ENCODE assay signal across 19 cellular contexts in genomic region chr6:33335916-33336315, GRCh38. TPM values are rescaled to one million over a fixed set of nuclear protein-coding genes. Genes with fewer than 3 reads are reported as not detected.
DNase-seq lines count a peak whose midpoint lies in the region; ATAC-seq and TF ChIP-seq lines count a peak whose summit lies in the region.
"Had no signal": no experiment of that assay in that cellular context is flagged by ENCODE, and none has a peak within 500 bp of the region (broad histone marks: within the 10 kb centered on the region; RNA-seq: fewer than 3 reads in every experiment).

No MANE protein-coding gene starts in this region.

- no peaks in the 10 kb centered on the region for H3K9me3 ChIP-seq in OCI-LY3 (ENCODE audit: insufficient read depth, low read length)
- H3K9me3 ChIP-seq: BLaER1 treated with 17β-estradiol and CSF1 and Interleukin-3, amounts not matched to agents 10 nM and 100 nM had no signal

- H3K4me3 ChIP-seq in GM23338 (no peak overlapping the region), OCI-LY3 (ENCODE audit: low read length) (peak overlapping the region; percentile 40; the same call in 1 of the 2 replicates)
- H3K4me3 ChIP-seq: BLaER1 treated with 17β-estradiol and CSF1 and Interleukin-3, amounts not matched to agents 10 nM and 100 nM; GM23248; K562 had no signal

- intact Hi-C loops in dendritic cell treated with granulocyte-macrophage colony-stimulating factor and Interleukin-4, amounts not matched to agents 40 ng/mL and 50 ng/mL, for 4 days (cut with micrococcal nuclease): no loop called here

- H3K9me2 ChIP-seq in GM23338 (ENCODE audit: insufficient read depth): no peaks in the 10 kb centered on the region; the same call in 1 of the 2 replicates

- TF ChIP-seq CTCF in GM23338 (conservative IDR thresholded peaks at IDR 0.05; ENCODE audit: low read depth in 2 of 2) (no peak), OCI-LY3 (IDR thresholded peaks at IDR 0.05; ENCODE audit: low read depth, low read length) (no peak)

- H4K20me1 ChIP-seq in GM23338 (replicated peaks; ENCODE audit: insufficient read depth) (no peaks in the 10 kb centered on the region), OCI-LY3 (ENCODE audit: insufficient read depth, low read length) (no peaks in the 10 kb centered on the region)
- H4K20me1 ChIP-seq: BLaER1 treated with 17β-estradiol and CSF1 and Interleukin-3, amounts not matched to agents 10 nM and 100 nM had no signal

- POLR2A ChIA-PET in activated CD4-positive, alpha-beta memory T cell treated with anti-CD3 and anti-CD28 coated beads, Interleukin-2, amount 10 ng/mL, durations not matched to agents 7 days and 5 days (lab: Charles Lee): interaction anchor here (0.7 to 2.4 kb wide), 4 partner anchors 9 to 87 kb away, joined by 3 to 12 read pairs (median 4); no protein-coding TSS in a partner anchor

- H3K27me3 ChIP-seq in GM23338 (ENCODE audit: insufficient read depth): no peaks in the 10 kb centered on the region
- no peaks in the 10 kb centered on the region for H3K27me3 ChIP-seq in OCI-LY3 (ENCODE audit: low read depth, low read length)
- H3K27me3 ChIP-seq: BLaER1 treated with 17β-estradiol and CSF1 and Interleukin-3, amounts not matched to agents 10 nM and 100 nM had no signal

- H3K4me1 ChIP-seq in GM23338 (ENCODE audit: insufficient read depth): no peaks in the 10 kb centered on the region
- H3K4me1 ChIP-seq in OCI-LY3 (ENCODE audit: low read length): peaks cover 13% of the 10 kb centered on the region

- H3K79me2 ChIP-seq in GM23338 (replicated peaks; ENCODE audit: insufficient read depth) (no peaks in the 10 kb centered on the region), OCI-LY3 (ENCODE audit: low read length) (no peaks in the 10 kb centered on the region)

- H3K9ac ChIP-seq in OCI-LY3 (ENCODE audit: low read length): no peak overlapping the region; the same call in 1 of the 2 replicates
- H3K9ac ChIP-seq: BLaER1 treated with 17β-estradiol and CSF1 and Interleukin-3, amounts not matched to agents 10 nM and 100 nM; GM23248 had no signal

- no peaks in the 10 kb centered on the region for H3K36me3 Mint-ChIP-seq in GM23338 (ENCODE audit: low read depth)
- H3K36me3 Mint-ChIP-seq in dendritic cell treated with granulocyte-macrophage colony-stimulating factor and Interleukin-4, amounts not matched to agents 40 ng/mL and 50 ng/mL, for 4 days (ENCODE audit: low read depth): no peaks in the 10 kb centered on the region
- H3K36me3 Mint-ChIP-seq in activated CD4-positive, alpha-beta memory T cell treated with anti-CD3 and anti-CD28 coated beads, Interleukin-2, amount 10 ng/mL, durations not matched to agents 7 days and 5 days (ENCODE audit: low read depth): no peaks in the 10 kb centered on the region
- H3K36me3 Mint-ChIP-seq: CD8-positive, alpha-beta T cell had no signal

- H3K9me3 Mint-ChIP-seq in GM23338: no peaks in the 10 kb centered on the region; the same call in 2 of the 3 replicates
- H3K9me3 Mint-ChIP-seq in dendritic cell treated with granulocyte-macrophage colony-stimulating factor and Interleukin-4, amounts not matched to agents 40 ng/mL and 50 ng/mL, for 4 days: no peaks in the 10 kb centered on the region
- no peaks in the 10 kb centered on the region for H3K9me3 Mint-ChIP-seq in activated CD4-positive, alpha-beta memory T cell treated with anti-CD3 and anti-CD28 coated beads, Interleukin-2, amount 10 ng/mL, durations not matched to agents 7 days and 5 days
- H3K9me3 Mint-ChIP-seq: CD8-positive, alpha-beta T cell; HFFc6 had no signal

- DNase-seq in GM23338 (ENCODE audit: low spot score) (no peak), hippocampal formation (lab: John Stamatoyannopoulos, UW) (no peak), NCI-H187 (lab: John Stamatoyannopoulos, UW) (no peak)
- DNase-seq in activated CD4-positive, alpha-beta memory T cell treated with anti-CD3 and anti-CD28 coated beads, Interleukin-2, amount 10 ng/mL, durations not matched to agents 7 days and 5 days: no peak
- DNase-seq: Calu3; CD8-positive, alpha-beta T cell; DMS53; DND-41; EL; GM23248; HCEC 1CT; HFFc6; IMR-90 had no signal

- H3K36me3 ChIP-seq in GM23338 (ENCODE audit: insufficient read depth): no peaks in the 10 kb centered on the region
- H3K36me3 ChIP-seq in OCI-LY3 (replicated peaks; ENCODE audit: low read depth, low read length): no peaks in the 10 kb centered on the region
- H3K36me3 ChIP-seq: BLaER1 treated with 17β-estradiol and CSF1 and Interleukin-3, amounts not matched to agents 10 nM and 100 nM had no signal

- H2AFZ ChIP-seq in GM23338 (peak overlapping the region; percentile 18; the same call in 1 of the 2 replicates), OCI-LY3 (ENCODE audit: low read depth, low read length) (peak overlapping the region; percentile 74; the same call in 1 of the 2 replicates)
- H2AFZ ChIP-seq: GM23248 had no signal

- no peaks in the 10 kb centered on the region for H3K4me1 Mint-ChIP-seq in GM23338
- peaks cover 9% of the 10 kb centered on the region for H3K4me1 Mint-ChIP-seq in dendritic cell treated with granulocyte-macrophage colony-stimulating factor and Interleukin-4, amounts not matched to agents 40 ng/mL and 50 ng/mL, for 4 days (ENCODE audit: low read depth)
- peaks cover 7% of the 10 kb centered on the region for H3K4me1 Mint-ChIP-seq in activated CD4-positive, alpha-beta memory T cell treated with anti-CD3 and anti-CD28 coated beads, Interleukin-2, amount 10 ng/mL, durations not matched to agents 7 days and 5 days

- no peak overlapping the region for H3K27ac Mint-ChIP-seq in GM23338
- peak overlapping the region; percentile 41 for H3K27ac Mint-ChIP-seq in dendritic cell treated with granulocyte-macrophage colony-stimulating factor and Interleukin-4, amounts not matched to agents 40 ng/mL and 50 ng/mL, for 4 days
- H3K27ac Mint-ChIP-seq in activated CD4-positive, alpha-beta memory T cell treated with anti-CD3 and anti-CD28 coated beads, Interleukin-2, amount 10 ng/mL, durations not matched to agents 7 days and 5 days: no peak overlapping the region
- H3K27ac Mint-ChIP-seq: CD8-positive, alpha-beta T cell; HFFc6 had no signal

- H3K4me3 Mint-ChIP-seq in GM23338: no peak overlapping the region
- no peak overlapping the region for H3K4me3 Mint-ChIP-seq in dendritic cell treated with granulocyte-macrophage colony-stimulating factor and Interleukin-4, amounts not matched to agents 40 ng/mL and 50 ng/mL, for 4 days
- H3K4me3 Mint-ChIP-seq in activated CD4-positive, alpha-beta memory T cell treated with anti-CD3 and anti-CD28 coated beads, Interleukin-2, amount 10 ng/mL, durations not matched to agents 7 days and 5 days: no peak overlapping the region
- H3K4me3 Mint-ChIP-seq: B cell; CD8-positive, alpha-beta T cell; HFFc6 had no signal

- H3K27ac ChIP-seq in GM23338 (ENCODE audit: low read depth): no peak overlapping the region
- H3K27ac ChIP-seq in OCI-LY3 (ENCODE audit: low read length): no peak overlapping the region
- H3K27ac ChIP-seq: BLaER1 treated with 17β-estradiol and CSF1 and Interleukin-3, amounts not matched to agents 10 nM and 100 nM; GM23248 had no signal

- H3K4me2 ChIP-seq in GM23338: no peak overlapping the region
- peak overlapping the region; percentile 60 for H3K4me2 ChIP-seq in OCI-LY3 (ENCODE audit: low read length)
- H3K4me2 ChIP-seq: BLaER1 treated with 17β-estradiol and CSF1 and Interleukin-3, amounts not matched to agents 10 nM and 100 nM had no signal

- ATAC-seq in GM23338: no peak
- no peak for ATAC-seq in HG02798 (IDR thresholded peaks at IDR 0.05; ENCODE audit: poor library complexity, unreplicated experiment)
- ATAC-seq: CD8-positive, alpha-beta T cell had no signal

- no peaks in the 10 kb centered on the region for H3F3A ChIP-seq in GM23338 (replicated peaks; ENCODE audit: low read depth)

- H3K27me3 Mint-ChIP-seq in GM23338 (ENCODE audit: insufficient read depth, low read depth, poor library complexity): peaks cover 5% of the 10 kb centered on the region
- peaks cover 2% of the 10 kb centered on the region for H3K27me3 Mint-ChIP-seq in dendritic cell treated with granulocyte-macrophage colony-stimulating factor and Interleukin-4, amounts not matched to agents 40 ng/mL and 50 ng/mL, for 4 days
- no peaks in the 10 kb centered on the region for H3K27me3 Mint-ChIP-seq in activated CD4-positive, alpha-beta memory T cell treated with anti-CD3 and anti-CD28 coated beads, Interleukin-2, amount 10 ng/mL, durations not matched to agents 7 days and 5 days
- H3K27me3 Mint-ChIP-seq: B cell had no signal

- CTCF ChIA-PET in activated CD4-positive, alpha-beta memory T cell treated with anti-CD3 and anti-CD28 coated beads, Interleukin-2, amount 10 ng/mL, durations not matched to agents 7 days and 5 days (lab: Charles Lee): interaction anchor here (0.7 to 2.0 kb wide), 4 partner anchors 9 to 55 kb away, joined by 3 to 10 read pairs (median 3); no protein-coding TSS in a partner anchor

RNA-seq across cellular contexts. Expression of gene DAXX, which starts 13.2 kb away (rescaled TPM):
- 73.2 and 107 TPM in 2 replicates for total RNA-seq in GM23338 (2014; rRNA removed; shearing (Covaris generic))
- 67.4 and 71.0 TPM in 2 replicates for polyA plus RNA-seq in GM23338 (2016; fragmentation: Nextera tagmentation; extraction: Ambion mirVana)
- total RNA-seq in activated CD4-positive, alpha-beta memory T cell treated with anti-CD3 and anti-CD28 coated beads, Interleukin-2, amount 10 ng/mL, durations not matched to agents 7 days and 5 days: 100 to 1,000 TPM in 1 of 2 experiments, 10 to 100 TPM in 1; 95.7 to 103 TPM

RNA-seq across cellular contexts. Expression of gene ZBTB22, which starts 18.4 kb away (rescaled TPM):
- total RNA-seq in GM23338 (2014; rRNA removed; shearing (Covaris generic)): 7.7 and 8.8 TPM in 2 replicates
- polyA plus RNA-seq in GM23338 (2016; fragmentation: Nextera tagmentation; extraction: Ambion mirVana): 1.9 and 3.9 TPM in 2 replicates
- total RNA-seq in activated CD4-positive, alpha-beta memory T cell treated with anti-CD3 and anti-CD28 coated beads, Interleukin-2, amount 10 ng/mL, durations not matched to agents 7 days and 5 days: 10 to 100 TPM; 16.5 to 18.0 TPM

RNA-seq across cellular contexts. Expression of gene TAPBP, which starts 22.0 kb away (rescaled TPM):
- 29.1 and 37.5 TPM in 2 replicates for total RNA-seq in GM23338 (2014; rRNA removed; shearing (Covaris generic))
- polyA plus RNA-seq in GM23338 (2016; fragmentation: Nextera tagmentation; extraction: Ambion mirVana): 18.1 and 19.9 TPM in 2 replicates
- 100 to 1,000 TPM; 243 to 249 TPM for total RNA-seq in activated CD4-positive, alpha-beta memory T cell treated with anti-CD3 and anti-CD28 coated beads, Interleukin-2, amount 10 ng/mL, durations not matched to agents 7 days and 5 days

RNA-seq across cellular contexts. Expression of gene RGL2, which starts 37.2 kb away (rescaled TPM):
- 44.9 and 52.2 TPM in 2 replicates for total RNA-seq in GM23338 (2014; rRNA removed; shearing (Covaris generic))
- 28.0 and 31.7 TPM in 2 replicates for polyA plus RNA-seq in GM23338 (2016; fragmentation: Nextera tagmentation; extraction: Ambion mirVana)
- 10 to 100 TPM; 44.3 to 45.1 TPM for total RNA-seq in activated CD4-positive, alpha-beta memory T cell treated with anti-CD3 and anti-CD28 coated beads, Interleukin-2, amount 10 ng/mL, durations not matched to agents 7 days and 5 days

RNA-seq across cellular contexts. Expression of gene PFDN6, which starts 46.5 kb away (rescaled TPM):
- 62.2 and 80.4 TPM in 2 replicates for total RNA-seq in GM23338 (2014; rRNA removed; shearing (Covaris generic))
- polyA plus RNA-seq in GM23338 (2016; fragmentation: Nextera tagmentation; extraction: Ambion mirVana): 54.0 and 56.1 TPM in 2 replicates
- total RNA-seq in activated CD4-positive, alpha-beta memory T cell treated with anti-CD3 and anti-CD28 coated beads, Interleukin-2, amount 10 ng/mL, durations not matched to agents 7 days and 5 days: 10 to 100 TPM; 63.5 to 65.0 TPM
